8 cellular contexts compared by ENCODE assay signal in the genomic region with DNA sequence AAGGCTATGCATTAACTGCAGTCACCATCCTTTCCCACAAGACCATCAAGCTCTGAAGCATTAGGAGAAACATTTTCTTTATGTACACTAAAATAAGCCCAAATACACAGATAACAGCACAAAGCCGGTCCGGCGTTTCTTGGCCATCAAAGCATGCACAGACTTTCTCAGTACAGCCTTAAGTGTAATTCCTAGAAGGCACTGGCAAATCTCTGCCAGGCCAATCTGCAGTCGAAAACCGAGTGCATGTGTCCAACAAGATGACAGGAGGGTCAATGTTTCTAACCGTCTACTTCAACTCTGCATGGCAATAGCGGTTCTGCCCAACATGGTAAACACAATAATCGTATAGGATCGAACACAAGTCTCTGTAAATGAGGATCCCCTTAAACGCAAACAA. TPM values are rescaled to one million over a fixed set of nuclear protein-coding genes. Genes with fewer than 3 reads are reported as not detected.
DNase-seq lines count a peak whose midpoint lies in the region; ATAC-seq and TF ChIP-seq lines count a peak whose summit lies in the region.

No MANE protein-coding gene starts in this region.

- H3K4me1 ChIP-seq in psoas muscle, result peaks cover 11% of the 10 kb centered on the region

- peaks cover 2% of the 10 kb centered on the region for H3K36me3 Mint-ChIP-seq in T-helper 17 cell (ENCODE audit: low read depth)

- H3K27ac ChIP-seq in psoas muscle, result no peak overlapping the region

- ATAC-seq in T-helper 17 cell (no peak), psoas muscle (no peak), GM19463 (IDR thresholded peaks at IDR 0.05; ENCODE audit: unreplicated experiment) (no peak), GM19467 (IDR thresholded peaks at IDR 0.05; ENCODE audit: unreplicated experiment) (no peak)

- H3K4me1 Mint-ChIP-seq in T-helper 17 cell, result peaks cover 29% of the 10 kb centered on the region

- peaks cover under 1% of the 10 kb centered on the region for H3K27me3 Mint-ChIP-seq in T-helper 17 cell

- peak overlapping the region; percentile 91 for H3K4me3 ChIP-seq in fibroblast of villous mesenchyme (ENCODE audit: low read depth, low read length)
- peak overlapping the region; percentile 80 for H3K4me3 ChIP-seq in psoas muscle

- H3K27me3 ChIP-seq in psoas muscle (ENCODE audit: insufficient read depth in 3 of 3, low read length in 2 of 3), result no peaks in the 10 kb centered on the region

- H3K27ac Mint-ChIP-seq in T-helper 17 cell, result no peak overlapping the region

- intact Hi-C loops in psoas muscle (cut with DNase I), result no loop called here

- peak overlapping the region; percentile 96 for H3K4me3 Mint-ChIP-seq in T-helper 17 cell

- 5 to 6% (median 6%) methylated on average over 10 of the region's 10 CpGs for WGBS in psoas muscle, 3 donors

- no peaks in the 10 kb centered on the region for H3K36me3 ChIP-seq in psoas muscle (ENCODE audit: insufficient read depth in 1 of 2, low read depth in 1 of 2)

- H3K9me3 ChIP-seq in T-helper 17 cell (ENCODE audit: control insufficient read depth, low read length, poor library complexity, severe bottlenecking), result no peaks in the 10 kb centered on the region
- no peaks in the 10 kb centered on the region for H3K9me3 ChIP-seq in psoas muscle

- TF ChIP-seq CTCF in fibroblast of villous mesenchyme (IDR thresholded peaks at IDR 0.05; ENCODE audit: insufficient read depth, low read depth, low read length) (no peak), psoas muscle (IDR thresholded peaks at IDR 0.05) (no peak)

- DNase-seq in NCI-H748 (lab: John Stamatoyannopoulos, UW; ENCODE audit: unreplicated experiment) (peak; percentile 41), NCI-H748 treated with DMSO at 0.1 percent for 48 hours (lab: John Stamatoyannopoulos, UW) (no peak), T-helper 17 cell (no peak), fibroblast of villous mesenchyme (ENCODE audit: low read depth) (no peak), psoas muscle (no peak), 8988T (no peak)

RNA-seq across cellular contexts. Expression of gene ARL15, which starts 1.1 kb away (rescaled TPM):
- 10 to 100 TPM; 17.7 to 24.6 TPM for total RNA-seq in T-helper 17 cell
- 28.1 and 35.8 TPM in 2 replicates for total RNA-seq in fibroblast of villous mesenchyme
- total RNA-seq in psoas muscle, result 1 to 10 TPM; 4.4 to 8.9 (median 5.9) TPM
- polyA plus RNA-seq in psoas muscle, result 1 to 10 TPM; 2.5 to 4.6 (median 2.8) TPM
